Comparison of ENCODE assay signal across 1 cellular context in the genomic region with DNA sequence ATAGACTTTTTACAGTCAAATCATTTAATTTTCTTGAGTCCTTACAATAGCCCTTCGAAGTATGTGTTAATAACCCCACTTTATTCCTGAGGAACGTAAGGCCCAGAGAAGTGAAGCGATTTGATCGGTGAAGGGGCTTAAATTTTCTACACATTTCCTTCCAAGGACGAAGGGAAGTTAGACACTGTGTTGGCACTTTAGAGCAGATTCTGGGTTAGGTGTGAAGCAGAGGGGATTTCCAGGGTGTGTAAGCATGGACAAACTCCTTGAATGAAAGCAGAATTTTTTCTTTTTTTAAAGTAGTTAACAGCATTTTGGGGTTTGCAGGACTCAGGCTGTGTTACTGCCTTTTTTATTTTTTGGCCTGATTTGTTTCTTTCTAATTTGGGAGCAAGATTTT.
A peak's percentile ranks its signal among the peaks of the same experiment; 100 is the strongest.
TF ChIP-seq lines count a peak whose summit lies in the region.

No MANE protein-coding gene starts in this region.

TF ChIP-seq in HepG2, 621 proteins besides CTCF, POLR2A, EP300 and RAD21:
- no peak for TF ChIP-seq ZNF674 (CRISPR knock-in tag; IDR thresholded peaks at IDR 0.05; ENCODE audit: low read depth)
- no peak for TF ChIP-seq ZNF430 (CRISPR knock-in tag; IDR thresholded peaks at IDR 0.05)
- no peak for TF ChIP-seq HDAC1 (CRISPR knock-in tag; IDR thresholded peaks at IDR 0.05)
- TF ChIP-seq ZNF543 (CRISPR knock-in tag; IDR thresholded peaks at IDR 0.05): no peak
- TF ChIP-seq RELA (CRISPR knock-in tag; IDR thresholded peaks at IDR 0.05): peak; percentile 81; the same call in 1 of the 2 replicates
- TF ChIP-seq SMAD1 (CRISPR knock-in tag; IDR thresholded peaks at IDR 0.05; ENCODE audit: borderline replicate concordance, low read depth): no peak
- TF ChIP-seq NR2F2 (IDR thresholded peaks at IDR 0.05; ENCODE audit: borderline replicate concordance, low read depth): no peak
- 0 out of 2 replicates have a peak, but pooled peaks have one; percentile 10 for TF ChIP-seq MLXIP (CRISPR knock-in tag; IDR thresholded peaks at IDR 0.05; ENCODE audit: borderline replicate concordance)
- TF ChIP-seq ZNF3 (CRISPR knock-in tag; IDR thresholded peaks at IDR 0.05): no peak
